Comparison of ENCODE assay signal across 13 cellular contexts in the genomic region with DNA sequence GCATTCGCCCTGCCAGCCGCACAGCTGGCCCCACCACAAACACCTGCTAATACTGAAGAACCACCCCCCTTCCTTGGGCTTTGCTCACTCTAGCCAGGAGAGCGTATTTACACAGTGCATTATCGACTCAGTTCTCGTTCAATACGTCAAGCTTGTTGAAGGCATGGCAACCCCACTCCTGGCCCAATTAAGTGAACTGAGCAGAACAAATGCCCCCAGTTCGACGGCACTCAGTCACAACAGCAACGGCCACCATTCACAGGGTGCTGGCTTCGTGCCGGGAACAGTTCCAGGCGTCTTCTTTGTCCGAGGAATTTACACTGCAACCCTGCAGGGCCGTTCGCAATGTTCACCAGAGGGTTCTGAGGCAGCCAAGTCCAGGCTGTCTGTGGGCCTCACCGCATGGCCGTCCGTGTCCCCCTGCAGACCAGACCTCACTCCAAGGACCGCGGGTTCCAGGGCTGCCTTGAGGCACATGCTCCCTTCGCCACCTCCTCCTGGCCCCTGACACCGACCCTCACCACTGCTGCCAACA.
DNase-seq lines count a peak whose midpoint lies in the region; ATAC-seq and FAIRE-seq lines count a peak whose summit lies in the region.
"Had no signal": no experiment of that assay in that cellular context is flagged by ENCODE, and none has a peak within 500 bp of the region (broad histone marks: within the 10 kb centered on the region; RNA-seq: fewer than 3 reads in every experiment).

No MANE protein-coding gene starts in this region.

- no peaks in the 10 kb centered on the region for H3K27me3 ChIP-seq in rectal smooth muscle tissue (ENCODE audit: control insufficient read depth, insufficient read depth, low read length)
- H3K27me3 ChIP-seq: MG63, tibial artery had no signal

- no peak overlapping the region for H3K9ac ChIP-seq in rectal smooth muscle tissue (ENCODE audit: low read length)

- peak overlapping the region; percentile 66 for H3K27ac ChIP-seq in rectal smooth muscle tissue (ENCODE audit: low read depth, low read length)
- H3K27ac ChIP-seq: tibial artery had no signal

- H3K27ac Mint-ChIP-seq in stimulated activated effector memory CD8-positive, alpha-beta T cell treated with anti-CD3 and anti-CD28 coated beads, Interleukin-12 subunit alpha, Interleukin-12 subunit beta, amount 100 ng/mL, for 72 hours, result no peak overlapping the region
- no peak overlapping the region for H3K27ac Mint-ChIP-seq in activated T-cell treated with anti-CD3 and anti-CD28 coated beads, Interleukin-2, amount 50 U/mL, for 72 hours

- H3K36me3 ChIP-seq in rectal smooth muscle tissue (ENCODE audit: control insufficient read depth, insufficient read depth, low read length), result no peaks in the 10 kb centered on the region
- H3K36me3 ChIP-seq: MG63, tibial artery had no signal

- ATAC-seq in HG03280 (IDR thresholded peaks at IDR 0.05; ENCODE audit: unreplicated experiment), result no peak
- ATAC-seq in GM19351 (IDR thresholded peaks at IDR 0.05; ENCODE audit: unreplicated experiment), result no peak
- ATAC-seq in stimulated activated effector memory CD8-positive, alpha-beta T cell treated with anti-CD3 and anti-CD28 coated beads, Interleukin-12 subunit alpha, Interleukin-12 subunit beta, amount 100 ng/mL, for 72 hours, result no peak
- no peak for ATAC-seq in activated T-cell treated with anti-CD3 and anti-CD28 coated beads, Interleukin-2, amount 50 U/mL, for 72 hours (replicated peaks in 1 of 2)
- ATAC-seq: activated T-cell treated with anti-CD3 and anti-CD28 coated beads, Interleukin-2, amount 50 U/mL, for 4 hours had no signal

- intact Hi-C loops in head of caudate nucleus (cut with DNase I), result loop anchor here (5.0 kb wide), 2 partner anchors 168 to 273 kb away; no protein-coding TSS in a partner anchor

- DNase-seq in GM18507 (ENCODE audit: extremely low spot score, insufficient read length, low read depth), result no peak
- peak; percentile 43 for DNase-seq in NCI-H2196 treated with DMSO at 0.1 percent for 48 hours (lab: John Stamatoyannopoulos, UW; ENCODE audit: unreplicated experiment)
- peak; percentile 70 to 93 (median 86) for DNase-seq in head of caudate nucleus
- no peak for DNase-seq in stimulated activated effector memory CD8-positive, alpha-beta T cell treated with anti-CD3 and anti-CD28 coated beads, Interleukin-12 subunit alpha, Interleukin-12 subunit beta, amount 100 ng/mL, for 72 hours (ENCODE audit: low spot score in 2 of 2)
- no peak for DNase-seq in activated T-cell treated with anti-CD3 and anti-CD28 coated beads, Interleukin-2, amount 50 U/mL, for 72 hours
- DNase-seq: activated T-cell treated with anti-CD3 and anti-CD28 coated beads, Interleukin-2, amount 50 U/mL, for 4 hours; effector CD4-positive, alpha-beta T cell; MG63 had no signal

- no peaks in the 10 kb centered on the region for H3K36me3 Mint-ChIP-seq in stimulated activated effector memory CD8-positive, alpha-beta T cell treated with anti-CD3 and anti-CD28 coated beads, Interleukin-12 subunit alpha, Interleukin-12 subunit beta, amount 100 ng/mL, for 72 hours
- no peaks in the 10 kb centered on the region for H3K36me3 Mint-ChIP-seq in activated T-cell treated with anti-CD3 and anti-CD28 coated beads, Interleukin-2, amount 50 U/mL, for 72 hours (ENCODE audit: insufficient read depth in 2 of 2)

- peaks cover 17% of the 10 kb centered on the region for H3K4me1 Mint-ChIP-seq in stimulated activated effector memory CD8-positive, alpha-beta T cell treated with anti-CD3 and anti-CD28 coated beads, Interleukin-12 subunit alpha, Interleukin-12 subunit beta, amount 100 ng/mL, for 72 hours
- H3K4me1 Mint-ChIP-seq in activated T-cell treated with anti-CD3 and anti-CD28 coated beads, Interleukin-2, amount 50 U/mL, for 72 hours (ENCODE audit: low read depth), result peaks cover 10% of the 10 kb centered on the region

- H3K4me3 Mint-ChIP-seq in stimulated activated effector memory CD8-positive, alpha-beta T cell treated with anti-CD3 and anti-CD28 coated beads, Interleukin-12 subunit alpha, Interleukin-12 subunit beta, amount 100 ng/mL, for 72 hours, result no peak overlapping the region
- H3K4me3 Mint-ChIP-seq in activated T-cell treated with anti-CD3 and anti-CD28 coated beads, Interleukin-2, amount 50 U/mL, for 72 hours, result no peak overlapping the region
- H3K4me3 Mint-ChIP-seq: activated T-cell treated with anti-CD3 and anti-CD28 coated beads, Interleukin-2, amount 50 U/mL, for 4 hours had no signal

- H3K4me1 ChIP-seq in rectal smooth muscle tissue (ENCODE audit: control insufficient read depth, insufficient read depth, low read length), result peaks cover 42% of the 10 kb centered on the region

- no peaks in the 10 kb centered on the region for H3K9me3 Mint-ChIP-seq in stimulated activated effector memory CD8-positive, alpha-beta T cell treated with anti-CD3 and anti-CD28 coated beads, Interleukin-12 subunit alpha, Interleukin-12 subunit beta, amount 100 ng/mL, for 72 hours
- H3K9me3 Mint-ChIP-seq in activated T-cell treated with anti-CD3 and anti-CD28 coated beads, Interleukin-2, amount 50 U/mL, for 72 hours, result no peaks in the 10 kb centered on the region
- H3K9me3 Mint-ChIP-seq: activated T-cell treated with anti-CD3 and anti-CD28 coated beads, Interleukin-2, amount 50 U/mL, for 4 hours had no signal

- no peak overlapping the region for H3K4me3 ChIP-seq in rectal smooth muscle tissue (ENCODE audit: low read length)
- H3K4me3 ChIP-seq: MG63, tibial artery had no signal

- no peaks in the 10 kb centered on the region for H3K27me3 Mint-ChIP-seq in activated T-cell treated with anti-CD3 and anti-CD28 coated beads, Interleukin-2, amount 50 U/mL, for 72 hours (ENCODE audit: low read depth)

- FAIRE-seq in GM18507 (lab: Jason Lieb, UNC), result peak; percentile 49
- FAIRE-seq: D721Med had no signal

Comparison
In these comparisons a context has a peak if more than half of its experiments do, and no peak if none do; other contexts are left out.
1. DNase-seq: peak in NCI-H2196 treated with DMSO at 0.1 percent for 48 hours (single experiment) and head of caudate nucleus (42 of 42); none in GM18507 (single experiment), stimulated activated effector memory CD8-positive, alpha-beta T cell treated with anti-CD3 and anti-CD28 coated beads, Interleukin-12 subunit alpha, Interleukin-12 subunit beta, amount 100 ng/mL, for 72 hours (0 of 2) and activated T-cell treated with anti-CD3 and anti-CD28 coated beads, Interleukin-2, amount 50 U/mL, for 72 hours (0 of 2).